Comparison of ENCODE assay signal across 33 cellular contexts in the genomic region with DNA sequence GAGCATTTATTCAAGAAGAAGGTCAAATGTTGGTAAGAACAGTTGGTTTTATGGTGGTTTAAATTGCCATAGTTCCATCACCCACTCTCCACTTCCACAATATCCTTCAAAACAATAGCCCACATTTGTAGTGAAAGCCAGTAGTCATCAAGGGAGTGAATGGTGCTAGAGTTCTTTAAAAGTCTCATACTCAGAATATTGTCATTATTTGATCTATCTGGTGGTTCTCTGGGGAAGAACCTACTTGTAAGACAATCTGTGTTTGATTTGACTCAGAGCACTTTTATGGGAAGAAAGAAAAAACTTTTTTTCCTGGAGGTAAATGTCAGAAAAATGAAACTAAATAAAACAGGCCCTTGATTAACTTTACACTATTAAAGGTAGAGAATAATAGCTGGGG.
"Had no signal": no experiment of that assay in that cellular context is flagged by ENCODE, and none has a peak within 500 bp of the region (broad histone marks: within the 10 kb centered on the region; RNA-seq: fewer than 3 reads in every experiment).

No MANE protein-coding gene starts in this region.

- H3K36me3 ChIP-seq: MG63 had no signal

- DNase-seq: Karpas-422, Kasumi-1, MG63, MM.1S, NCI-H1048, NCI-H1092, NCI-H1092 treated with DMSO at 0.1 percent for 48 hours, NCI-H1105, NCI-H1105 treated with DMSO at 0.1 percent for 48 hours, NCI-H1417, NCI-H1417 treated with DMSO at 0.1 percent for 48 hours, NCI-H1436, NCI-H1436 treated with DMSO at 0.1 percent for 48 hours, NCI-H146, NCI-H1694, NCI-H1694 treated with DMSO at 0.1 percent for 48 hours, NCI-H187, NCI-H187 treated with DMSO at 0.1 percent for 48 hours, NCI-H1930, NCI-H2029, NCI-H2029 treated with DMSO at 0.1 percent for 48 hours, NCI-H2081, NCI-H2081 treated with DMSO at 0.1 percent for 48 hours, NCI-H2107, NCI-H2171, NCI-H2171 treated with DMSO at 0.1 percent for 48 hours, NCI-H2227 treated with DMSO at 0.1 percent for 48 hours, NCI-H226, NCI-H345, NCI-H446, NCI-H446 treated with DMSO at 0.1 percent for 48 hours, NCI-H510A, NCI-H510A treated with DMSO at 0.1 percent for 48 hours had no signal

- H3K9me3 ChIP-seq: MG63 had no signal

- H3K4me3 ChIP-seq: MG63 had no signal

- H3K27me3 ChIP-seq: MG63 had no signal
